Comparison of ENCODE assay signal across 14 cellular contexts in the genomic region with DNA sequence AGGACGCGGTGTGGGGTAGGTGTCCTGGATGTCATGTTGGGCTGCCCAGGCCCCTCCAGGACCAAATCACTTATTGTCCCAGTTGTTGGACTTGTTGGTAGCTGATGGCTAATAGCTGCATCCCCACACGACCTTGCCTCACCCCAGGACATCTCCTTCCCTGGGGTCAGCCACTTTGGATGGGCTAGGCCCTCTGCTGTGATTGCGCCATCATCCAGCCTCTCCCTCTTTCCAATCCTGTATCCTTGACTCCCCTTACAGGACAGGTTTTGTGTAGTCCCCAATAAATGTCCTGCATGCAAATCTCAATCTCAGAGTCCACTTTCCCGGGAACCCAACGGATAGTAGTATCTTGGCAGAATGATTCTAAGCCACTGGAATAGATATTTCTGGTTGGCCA. TPM values are rescaled to one million over a fixed set of nuclear protein-coding genes. Genes with fewer than 3 reads are reported as not detected.
DNase-seq lines count a peak whose midpoint lies in the region; ATAC-seq and TF ChIP-seq lines count a peak whose summit lies in the region.
"Had no signal": no experiment of that assay in that cellular context is flagged by ENCODE, and none has a peak within 500 bp of the region (broad histone marks: within the 10 kb centered on the region; RNA-seq: fewer than 3 reads in every experiment).

No MANE protein-coding gene starts in this region.

- H3K9me3 Mint-ChIP-seq in activated CD8-positive, alpha-beta memory T cell treated with anti-CD3 and anti-CD28 coated beads, Interleukin-2, amount 10 ng/mL, durations not matched to agents 7 days and 5 days (ENCODE audit: low read depth) = no peaks in the 10 kb centered on the region
- H3K9me3 Mint-ChIP-seq in memory B cell (no peaks in the 10 kb centered on the region), glutamatergic neuron (ENCODE audit: unreplicated experiment) (no peaks in the 10 kb centered on the region)
- H3K9me3 Mint-ChIP-seq in stimulated activated effector memory CD8-positive, alpha-beta T cell treated with anti-CD3 and anti-CD28 coated beads, Interleukin-12 subunit alpha, Interleukin-12 subunit beta, amount 100 ng/mL, for 72 hours = no peaks in the 10 kb centered on the region

- peaks cover 2% of the 10 kb centered on the region for H3K27me3 Mint-ChIP-seq in activated CD8-positive, alpha-beta memory T cell treated with anti-CD3 and anti-CD28 coated beads, Interleukin-2, amount 10 ng/mL, durations not matched to agents 7 days and 5 days
- H3K27me3 Mint-ChIP-seq in memory B cell (peaks cover 9% of the 10 kb centered on the region), glutamatergic neuron (ENCODE audit: unreplicated experiment) (peaks cover 5% of the 10 kb centered on the region)
- H3K27me3 Mint-ChIP-seq: CD4-positive, CD25-positive, alpha-beta regulatory T cell had no signal

- DNase-seq in activated CD8-positive, alpha-beta memory T cell treated with anti-CD3 and anti-CD28 coated beads for 24 hours = peak; percentile 42
- DNase-seq in activated CD8-positive, alpha-beta memory T cell treated with anti-CD3 and anti-CD28 coated beads, Interleukin-2, amount 10 ng/mL, durations not matched to agents 7 days and 5 days = no peak
- DNase-seq in memory B cell (ENCODE audit: low spot score in 2 of 2) (no peak), glutamatergic neuron (no peak), GM10266 (ENCODE audit: extremely low spot score) (no peak)
- DNase-seq in stimulated activated effector memory CD8-positive, alpha-beta T cell treated with anti-CD3 and anti-CD28 coated beads, Interleukin-12 subunit alpha, Interleukin-12 subunit beta, amount 100 ng/mL, for 72 hours (ENCODE audit: low spot score in 2 of 2) = no peak
- DNase-seq: AML-193; Calu3; CD4-positive, CD25-positive, alpha-beta regulatory T cell; DMS 273 treated with DMSO at 0.1 percent for 48 hours; HCEC 1CT; Karpas-422 had no signal

- CTCF ChIA-PET in activated CD8-positive, alpha-beta memory T cell treated with anti-CD3 and anti-CD28 coated beads, Interleukin-2, amount 10 ng/mL, durations not matched to agents 7 days and 5 days (lab: Charles Lee) = no interaction called here

- no peaks in the 10 kb centered on the region for H3K4me1 Mint-ChIP-seq in activated CD8-positive, alpha-beta memory T cell treated with anti-CD3 and anti-CD28 coated beads, Interleukin-2, amount 10 ng/mL, durations not matched to agents 7 days and 5 days
- H3K4me1 Mint-ChIP-seq in memory B cell = peaks cover 12% of the 10 kb centered on the region
- no peaks in the 10 kb centered on the region for H3K4me1 Mint-ChIP-seq in glutamatergic neuron (ENCODE audit: low read depth, unreplicated experiment)
- H3K4me1 Mint-ChIP-seq in stimulated activated effector memory CD8-positive, alpha-beta T cell treated with anti-CD3 and anti-CD28 coated beads, Interleukin-12 subunit alpha, Interleukin-12 subunit beta, amount 100 ng/mL, for 72 hours = peaks cover 13% of the 10 kb centered on the region
- H3K4me1 Mint-ChIP-seq: CD4-positive, CD25-positive, alpha-beta regulatory T cell had no signal

- no peak overlapping the region for H3K4me3 Mint-ChIP-seq in activated CD8-positive, alpha-beta memory T cell treated with anti-CD3 and anti-CD28 coated beads, Interleukin-2, amount 10 ng/mL, durations not matched to agents 7 days and 5 days
- H3K4me3 Mint-ChIP-seq in memory B cell (peak overlapping the region; percentile 51), glutamatergic neuron (ENCODE audit: unreplicated experiment) (no peak overlapping the region)
- no peak overlapping the region for H3K4me3 Mint-ChIP-seq in stimulated activated effector memory CD8-positive, alpha-beta T cell treated with anti-CD3 and anti-CD28 coated beads, Interleukin-12 subunit alpha, Interleukin-12 subunit beta, amount 100 ng/mL, for 72 hours
- H3K4me3 Mint-ChIP-seq: CD4-positive, CD25-positive, alpha-beta regulatory T cell had no signal

- no peaks in the 10 kb centered on the region for H3K36me3 Mint-ChIP-seq in activated CD8-positive, alpha-beta memory T cell treated with anti-CD3 and anti-CD28 coated beads, Interleukin-2, amount 10 ng/mL, durations not matched to agents 7 days and 5 days
- H3K36me3 Mint-ChIP-seq in memory B cell (no peaks in the 10 kb centered on the region), glutamatergic neuron (ENCODE audit: unreplicated experiment) (no peaks in the 10 kb centered on the region)
- no peaks in the 10 kb centered on the region for H3K36me3 Mint-ChIP-seq in stimulated activated effector memory CD8-positive, alpha-beta T cell treated with anti-CD3 and anti-CD28 coated beads, Interleukin-12 subunit alpha, Interleukin-12 subunit beta, amount 100 ng/mL, for 72 hours
- H3K36me3 Mint-ChIP-seq: CD4-positive, CD25-positive, alpha-beta regulatory T cell had no signal

- no peak overlapping the region for H3K27ac Mint-ChIP-seq in activated CD8-positive, alpha-beta memory T cell treated with anti-CD3 and anti-CD28 coated beads, Interleukin-2, amount 10 ng/mL, durations not matched to agents 7 days and 5 days
- H3K27ac Mint-ChIP-seq in memory B cell (no peak overlapping the region), glutamatergic neuron (ENCODE audit: unreplicated experiment) (no peak overlapping the region)
- no peak overlapping the region for H3K27ac Mint-ChIP-seq in stimulated activated effector memory CD8-positive, alpha-beta T cell treated with anti-CD3 and anti-CD28 coated beads, Interleukin-12 subunit alpha, Interleukin-12 subunit beta, amount 100 ng/mL, for 72 hours
- H3K27ac Mint-ChIP-seq: CD4-positive, CD25-positive, alpha-beta regulatory T cell had no signal

- TF ChIP-seq CTCF in glutamatergic neuron (IDR thresholded peaks at IDR 0.05; ENCODE audit: partially characterized antibody, unreplicated experiment) (no peak), GM10266 (IDR thresholded peaks at IDR 0.05; ENCODE audit: control insufficient read depth, insufficient read depth, low read depth, missing control alignments) (no peak)

- no peak for TF ChIP-seq RAD21 in Ishikawa (IDR thresholded peaks at IDR 0.05; ENCODE audit: low read depth)

- TF ChIP-seq EP300 in Ishikawa (IDR thresholded peaks at IDR 0.05; ENCODE audit: borderline replicate concordance) = no peak

- no peak for ATAC-seq in activated CD8-positive, alpha-beta memory T cell treated with anti-CD3 and anti-CD28 coated beads, Interleukin-2, amount 10 ng/mL, durations not matched to agents 7 days and 5 days
- ATAC-seq in memory B cell (ENCODE audit: low read depth) (no peak), HG03439 (IDR thresholded peaks at IDR 0.05; ENCODE audit: unreplicated experiment) (no peak)
- ATAC-seq in stimulated activated effector memory CD8-positive, alpha-beta T cell treated with anti-CD3 and anti-CD28 coated beads, Interleukin-12 subunit alpha, Interleukin-12 subunit beta, amount 100 ng/mL, for 72 hours = no peak

TF ChIP-seq in Ishikawa, 13 proteins besides CTCF, POLR2A, EP300 and RAD21:
- TF ChIP-seq CEBPB (IDR thresholded peaks at IDR 0.05) (peak; percentile 81), TAF1 (IDR thresholded peaks at IDR 0.05; ENCODE audit: low read depth) (no peak)

RNA-seq across cellular contexts. Expression of a gene that starts 43.4 kb away (rescaled TPM):
- 100 to 1,000 TPM; 123 to 141 TPM for total RNA-seq in activated CD8-positive, alpha-beta memory T cell treated with anti-CD3 and anti-CD28 coated beads, Interleukin-2, amount 10 ng/mL, durations not matched to agents 7 days and 5 days
- total RNA-seq in glutamatergic neuron (ENCODE audit: unreplicated experiment) = 11.5 TPM
